In the genomic region with DNA sequence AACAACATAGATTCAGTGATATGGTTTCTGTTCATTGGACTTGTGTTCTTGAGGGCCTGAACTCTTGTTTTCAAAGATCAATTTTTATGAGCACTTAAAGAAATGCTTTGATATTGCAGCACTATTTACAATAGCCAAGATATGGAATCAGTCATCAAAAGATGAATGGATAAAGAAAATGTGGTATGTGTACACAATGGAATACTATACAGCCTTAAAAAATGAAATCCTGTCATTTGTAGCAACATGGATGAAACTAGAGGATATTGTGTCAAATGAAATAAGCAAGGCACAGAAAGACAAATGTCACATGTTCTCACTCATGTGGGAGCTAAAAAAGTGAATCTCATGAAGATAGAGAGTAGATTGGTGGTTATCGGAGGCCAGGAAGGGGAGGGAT, we compare ENCODE assay signal across 23 cellular contexts. TPM values are rescaled to one million over a fixed set of nuclear protein-coding genes. Genes with fewer than 3 reads are reported as not detected.
A peak's percentile ranks its signal among the peaks of the same experiment; 100 is the strongest.
DNase-seq lines count a peak whose midpoint lies in the region; ATAC-seq, FAIRE-seq and TF ChIP-seq lines count a peak whose summit lies in the region.
"Had no signal": no experiment of that assay in that cellular context is flagged by ENCODE, and none has a peak within 500 bp of the region (broad histone marks: within the 10 kb centered on the region; RNA-seq: fewer than 3 reads in every experiment).

No MANE protein-coding gene starts in this region.

- ATAC-seq in A549 (no peak), left cardiac atrium (no peak)
- ATAC-seq: GM23338 had no signal

- CTCF ChIA-PET in A549 (lab: Yijun Ruan, JAX) (interaction anchor here (6.1 kb wide), 1 partner anchor 267 kb away, joined by 27 read pairs; no protein-coding TSS in a partner anchor), Caco-2 (lab: Charles Lee) (no interaction called here)

- no peaks in the 10 kb centered on the region for H3K4me1 Mint-ChIP-seq in Caco-2 (ENCODE audit: low read depth, unreplicated experiment)
- peaks cover 4% of the 10 kb centered on the region for H3K4me1 Mint-ChIP-seq in astrocyte (ENCODE audit: low read depth, unreplicated experiment)
- H3K4me1 Mint-ChIP-seq: CD14-positive monocyte; CD8-positive, alpha-beta memory T cell had no signal

- H3K27ac Mint-ChIP-seq in Caco-2 (ENCODE audit: unreplicated experiment) (peak overlapping the region; percentile 27), astrocyte (ENCODE audit: unreplicated experiment) (no peak overlapping the region)
- H3K27ac Mint-ChIP-seq: CD14-positive monocyte; CD4-positive, alpha-beta T cell; CD8-positive, alpha-beta memory T cell; GM23338 had no signal

- DNase-seq in A549 (ENCODE audit: low read depth in 1 of 2, low spot score in 1 of 2) (no peak), Caco-2 (no peak), astrocyte (ENCODE audit: low read depth) (no peak), AG08396 (ENCODE audit: low spot score) (no peak), left cardiac atrium (no peak), GM19240 (ENCODE audit: insufficient read length, low spot score) (no peak)
- DNase-seq: AML-193; BE2C; Calu3; CD4-positive, alpha-beta T cell; CD8-positive, alpha-beta memory T cell; DMS53; DMS79 treated with DMSO at 0.1 percent for 48 hours; GF-D8 had no signal

- no peak overlapping the region for H3K4me2 ChIP-seq in A549
- no peak overlapping the region for H3K4me2 ChIP-seq in astrocyte (ENCODE audit: low read length)
- H3K4me2 ChIP-seq: BLaER1 treated with 17β-estradiol and CSF1 and Interleukin-3, amounts not matched to agents 10 nM and 100 nM; GM23338 had no signal

- H3K4me3 Mint-ChIP-seq in Caco-2 (ENCODE audit: unreplicated experiment) (no peak overlapping the region), astrocyte (ENCODE audit: unreplicated experiment) (no peak overlapping the region)
- H3K4me3 Mint-ChIP-seq: CD14-positive monocyte; CD4-positive, alpha-beta T cell; CD8-positive, alpha-beta memory T cell; GM23338 had no signal

- H3K4me1 ChIP-seq in A549 = no peaks in the 10 kb centered on the region
- no peaks in the 10 kb centered on the region for H3K4me1 ChIP-seq in Caco-2
- no peaks in the 10 kb centered on the region for H3K4me1 ChIP-seq in astrocyte (ENCODE audit: insufficient read depth, low read length)
- H3K4me1 ChIP-seq: BE2C; BLaER1 treated with 17β-estradiol and CSF1 and Interleukin-3, amounts not matched to agents 10 nM and 100 nM; HAP-1 had no signal

- peaks cover 14% of the 10 kb centered on the region for H3K36me3 Mint-ChIP-seq in Caco-2 (ENCODE audit: insufficient read depth, unreplicated experiment)
- no peaks in the 10 kb centered on the region for H3K36me3 Mint-ChIP-seq in astrocyte (ENCODE audit: low read depth, unreplicated experiment)
- H3K36me3 Mint-ChIP-seq: CD14-positive monocyte; CD8-positive, alpha-beta memory T cell had no signal

- intact Hi-C loops in Caco-2 (cut with micrococcal nuclease; ENCODE audit: unreplicated experiment) = no loop called here
- intact Hi-C loops in left cardiac atrium (cut with DNase I) = no loop called here

- BruUV-seq in Caco-2 (replicated peaks; lab: Mats Ljungman, UMichigan) = no TSS peak

- H3K9me3 Mint-ChIP-seq in Caco-2 (ENCODE audit: unreplicated experiment) (peaks cover 17% of the 10 kb centered on the region), astrocyte (ENCODE audit: unreplicated experiment) (no peaks in the 10 kb centered on the region)
- H3K9me3 Mint-ChIP-seq: CD4-positive, alpha-beta T cell had no signal

- no peaks in the 10 kb centered on the region for H3K27me3 ChIP-seq in Caco-2 (replicated peaks; ENCODE audit: control insufficient read depth, insufficient read depth, low read length)
- no peaks in the 10 kb centered on the region for H3K27me3 ChIP-seq in astrocyte (ENCODE audit: insufficient read depth, low read length)
- H3K27me3 ChIP-seq: BE2C had no signal

- TF ChIP-seq RAD21 in A549 (conservative IDR thresholded peaks at IDR 0.05 in 1 of 2, IDR thresholded peaks at IDR 0.05 in 1 of 2) = no peak

- no peaks in the 10 kb centered on the region for H4K20me1 ChIP-seq in astrocyte (ENCODE audit: insufficient read depth, low read length)
- H4K20me1 ChIP-seq: BLaER1 treated with 17β-estradiol and CSF1 and Interleukin-3, amounts not matched to agents 10 nM and 100 nM had no signal

- 67% methylated on average over 1 of the region's 1 CpG for WGBS in A549 (ENCODE audit: missing lambda C conversion rate)

- POLR2A ChIA-PET in A549 (lab: Yijun Ruan, JAX) = no interaction called here
- POLR2A ChIA-PET in Caco-2 (lab: Charles Lee) = no interaction called here

- TF ChIP-seq POLR2A in A549 (IDR thresholded peaks at IDR 0.05; ENCODE audit: low read length) = no peak

- H3K4me3 ChIP-seq in A549 (no peak overlapping the region), Caco-2 (ENCODE audit: low read depth, low read length) (no peak overlapping the region), astrocyte (ENCODE audit: insufficient read depth, low read depth, low read length) (no peak overlapping the region)
- H3K4me3 ChIP-seq: BLaER1 treated with 17β-estradiol and CSF1 and Interleukin-3, amounts not matched to agents 10 nM and 100 nM; GM23338; HAP-1 had no signal

- no peak overlapping the region for H3K9ac ChIP-seq in astrocyte (ENCODE audit: low read length)
- H3K9ac ChIP-seq: BLaER1 treated with 17β-estradiol and CSF1 and Interleukin-3, amounts not matched to agents 10 nM and 100 nM had no signal

- H2AFZ ChIP-seq in astrocyte (ENCODE audit: low read depth, low read length) = no peak overlapping the region
- H2AFZ ChIP-seq: GM23338 had no signal

- no peaks in the 10 kb centered on the region for H3K79me2 ChIP-seq in astrocyte (ENCODE audit: insufficient read depth, low read length)

- FAIRE-seq in A549 (lab: Jason Lieb, UNC) = no peak
- FAIRE-seq in astrocyte (lab: Jason Lieb, UNC) = peak; percentile 99
- FAIRE-seq: GM12891, GM18507, H54 had no signal

- H3K27ac ChIP-seq in A549 (no peak overlapping the region), astrocyte (ENCODE audit: low read depth, low read length) (no peak overlapping the region)
- H3K27ac ChIP-seq: BLaER1 treated with 17β-estradiol and CSF1 and Interleukin-3, amounts not matched to agents 10 nM and 100 nM had no signal

- no peak for TF ChIP-seq EP300 in A549 (IDR thresholded peaks at IDR 0.05)

- no peaks in the 10 kb centered on the region for H3K36me3 ChIP-seq in Caco-2 (ENCODE audit: control insufficient read depth, insufficient read depth, low read length)
- no peaks in the 10 kb centered on the region for H3K36me3 ChIP-seq in astrocyte (ENCODE audit: insufficient read depth, low read length)
- H3K36me3 ChIP-seq: BE2C; BLaER1 treated with 17β-estradiol and CSF1 and Interleukin-3, amounts not matched to agents 10 nM and 100 nM; HAP-1 had no signal

- H3K27me3 Mint-ChIP-seq in Caco-2 (ENCODE audit: insufficient read depth, unreplicated experiment) = no peaks in the 10 kb centered on the region
- no peaks in the 10 kb centered on the region for H3K27me3 Mint-ChIP-seq in astrocyte (ENCODE audit: low read depth, unreplicated experiment)

- H3K9me3 ChIP-seq in A549 = no peaks in the 10 kb centered on the region
- 0 out of 2 replicates have a peak, but pooled peaks cover 3% of the 10 kb centered on the region for H3K9me3 ChIP-seq in Caco-2
- H3K9me3 ChIP-seq in astrocyte (ENCODE audit: insufficient read depth, low read depth, low read length) = no peaks in the 10 kb centered on the region
- H3K9me3 ChIP-seq: BE2C had no signal

- TF ChIP-seq CTCF in A549 (IDR thresholded peaks at IDR 0.05) (no peak), Caco-2 (IDR thresholded peaks at IDR 0.05; ENCODE audit: insufficient read depth in 1 of 2, low read depth in 1 of 2, low read length in 1 of 2, severe bottlenecking in 1 of 2, unreplicated experiment in 1 of 2) (no peak), astrocyte (IDR thresholded peaks at IDR 0.05; ENCODE audit: insufficient read depth, low read depth, low read length) (no peak)

TF ChIP-seq in A549, 52 proteins besides CTCF, POLR2A, EP300 and RAD21:
- TF ChIP-seq KDM1A (IDR thresholded peaks at IDR 0.05; ENCODE audit: low read depth) = 0 out of 2 replicates have a peak, but pooled peaks have one; percentile 51
- no peak for TF ChIP-seq HOXB5 (CRISPR knock-in tag; IDR thresholded peaks at IDR 0.05)

RNA-seq across cellular contexts. Expression of a gene that starts 21.9 kb away (rescaled TPM):
- polyA plus RNA-seq in A549 (2011; rRNA removed) (0.20 and 0.22 TPM in 2 replicates), A549 (2017; fragmentation: RNase III; extraction: RNeasy Plus Mini Kit Qiagen cat#74134 plus additional on column Dnase treatment) (0.11 to 0.28 TPM (median 0.14 TPM) in 3 replicates)
- polyA plus RNA-seq in A549 (2012; cell fraction: cytosol; rRNA removed) = 0.01 TPM in 1 of 2 replicates, not detected in the other
- 0.01 TPM in 1 of 2 replicates, not detected in the other for polyA plus RNA-seq in A549 (2012; cell fraction: nucleus; rRNA removed)
- 0.12 and 0.34 TPM in 2 replicates for polyA minus RNA-seq in A549 (2011; rRNA and poly(A)+ RNA removed)
- total RNA-seq in Caco-2 (2022) (42.0 and 42.4 TPM in 2 replicates), astrocyte (14.9 and 17.5 TPM in 2 replicates), left cardiac atrium (1 to 10 TPM in 1 of 2 donors, under 1 TPM in 1; 0.74 to 1.1 TPM)
- total RNA-seq: A172; CD4-positive, alpha-beta T cell; CD8-positive, alpha-beta memory T cell; G401 had no signal
- polyA plus RNA-seq: CD14-positive monocyte; CD8-positive, alpha-beta memory T cell had no signal

RNA-seq across cellular contexts. Expression of a gene that starts 54.1 kb away (rescaled TPM):
- polyA plus RNA-seq in A549 (2011; rRNA removed) (2.9 and 3.3 TPM in 2 replicates), A549 (2017; fragmentation: RNase III; extraction: RNeasy Plus Mini Kit Qiagen cat#74134 plus additional on column Dnase treatment) (2.6 to 3.3 TPM (median 3.2 TPM) in 3 replicates)
- polyA plus RNA-seq in A549 (2012; cell fraction: cytosol; rRNA removed) = 0.14 and 0.22 TPM in 2 replicates
- polyA plus RNA-seq in A549 (2012; cell fraction: nucleus; rRNA removed) = 0.11 and 0.22 TPM in 2 replicates
- polyA minus RNA-seq in A549 (2011; rRNA and poly(A)+ RNA removed) = 1.3 and 1.6 TPM in 2 replicates
- total RNA-seq in Caco-2 (2022) (7.4 and 8.7 TPM in 2 replicates), astrocyte (12.1 and 13.7 TPM in 2 replicates), left cardiac atrium (1 to 10 TPM; 4.2 to 7.4 TPM)
- total RNA-seq: A172 had no signal
